Comparison of ENCODE assay signal across 1 cellular context in genomic region chr5:181205735-181206401, GRCh38.
A peak's percentile ranks its signal among the peaks of the same experiment; 100 is the strongest.
TF ChIP-seq lines count a peak whose summit lies in the region.

No MANE protein-coding gene starts in this region.

TF ChIP-seq in HepG2, 621 proteins besides CTCF, POLR2A, EP300 and RAD21 (continues in another document):
- TF ChIP-seq ZNF749 (CRISPR knock-in tag; IDR thresholded peaks at IDR 0.05; ENCODE audit: borderline replicate concordance) (no peak), NFE2L2 (IDR thresholded peaks at IDR 0.05; ENCODE audit: low read length) (no peak), ZNF484 (CRISPR knock-in tag; IDR thresholded peaks at IDR 0.05; ENCODE audit: borderline replicate concordance, low read depth) (no peak), ARNT2 (CRISPR knock-in tag; IDR thresholded peaks at IDR 0.05; ENCODE audit: low read depth) (no peak), HMGXB3 (CRISPR knock-in tag; IDR thresholded peaks at IDR 0.05; ENCODE audit: borderline replicate concordance) (0 out of 2 replicates have a peak, but pooled peaks have one; percentile 10), EHMT2 (IDR thresholded peaks at IDR 0.05; ENCODE audit: borderline replicate concordance, low read depth, low read length) (no peak), ZNF343 (CRISPR knock-in tag; IDR thresholded peaks at IDR 0.05) (peak; percentile 51; the same call in 1 of the 2 replicates), ZNF121 (CRISPR knock-in tag; IDR thresholded peaks at IDR 0.05) (no peak), DPF2 (CRISPR knock-in tag; IDR thresholded peaks at IDR 0.05; ENCODE audit: borderline replicate concordance, low read depth) (no peak), THRA (CRISPR knock-in tag; IDR thresholded peaks at IDR 0.05; ENCODE audit: borderline replicate concordance) (peak; percentile 22; the same call in 1 of the 2 replicates), ZBTB49 (CRISPR knock-in tag; IDR thresholded peaks at IDR 0.05; ENCODE audit: borderline replicate concordance) (no peak), SNAI1 (CRISPR knock-in tag; IDR thresholded peaks at IDR 0.05; ENCODE audit: borderline replicate concordance) (no peak), RFX1 (IDR thresholded peaks at IDR 0.05) (no peak), ZMAT5 (CRISPR knock-in tag; IDR thresholded peaks at IDR 0.05; ENCODE audit: borderline replicate concordance, low read depth) (no peak), ZNF687 (CRISPR knock-in tag; IDR thresholded peaks at IDR 0.05) (0 out of 2 replicates have a peak, but pooled peaks have one; percentile 43), ZNF225 (CRISPR knock-in tag; IDR thresholded peaks at IDR 0.05) (peak; percentile 76; the same call in 1 of the 2 replicates), NONO (IDR thresholded peaks at IDR 0.05) (no peak), NONO (CRISPR knock-in tag; conservative IDR thresholded peaks at IDR 0.05) (no peak), MTA1 (CRISPR knock-in tag; IDR thresholded peaks at IDR 0.05; ENCODE audit: borderline replicate concordance) (peak; percentile 37; the same call in 1 of the 2 replicates), ZNF777 (CRISPR knock-in tag; IDR thresholded peaks at IDR 0.05) (0 out of 2 replicates have a peak, but pooled peaks have one; percentile 2), ZNF552 (CRISPR knock-in tag; IDR thresholded peaks at IDR 0.05; ENCODE audit: borderline replicate concordance) (no peak), DMTF1 (CRISPR knock-in tag; IDR thresholded peaks at IDR 0.05) (0 out of 2 replicates have a peak, but pooled peaks have one; percentile 37), MLX (CRISPR knock-in tag; IDR thresholded peaks at IDR 0.05) (no peak), MTF2 (CRISPR knock-in tag; IDR thresholded peaks at IDR 0.05; ENCODE audit: borderline replicate concordance) (no peak), SAP130 (CRISPR knock-in tag; IDR thresholded peaks at IDR 0.05; ENCODE audit: low read depth) (0 out of 2 replicates have a peak, but pooled peaks have one; percentile 7), KIAA2018 (CRISPR knock-in tag; IDR thresholded peaks at IDR 0.05; ENCODE audit: borderline replicate concordance) (no peak), KAT7 (CRISPR knock-in tag; IDR thresholded peaks at IDR 0.05; ENCODE audit: borderline replicate concordance) (no peak), MIER2 (CRISPR knock-in tag; IDR thresholded peaks at IDR 0.05) (no peak), ZNF160 (CRISPR knock-in tag; IDR thresholded peaks at IDR 0.05) (no peak)
